12 cellular contexts compared by ENCODE assay signal in the genomic region with DNA sequence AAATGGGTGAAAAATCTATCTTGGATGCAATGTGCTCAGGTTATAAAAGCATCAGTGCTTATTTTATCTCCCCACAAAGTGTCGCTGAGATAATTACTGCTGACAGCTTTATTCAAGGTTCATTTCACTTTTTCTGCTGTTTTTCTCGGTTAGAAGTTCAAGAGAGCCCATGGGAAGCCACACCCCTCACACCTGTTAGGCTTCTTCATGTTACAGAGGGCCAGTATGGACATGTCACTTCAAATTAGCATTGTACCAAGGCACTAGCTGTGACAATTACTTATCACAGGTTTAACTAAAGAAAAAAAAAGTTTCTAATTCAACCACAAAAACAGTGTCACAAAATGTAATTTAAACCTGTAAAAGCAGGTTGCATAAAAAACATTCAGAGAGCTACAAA.
DNase-seq lines count a peak whose midpoint lies in the region; ATAC-seq and TF ChIP-seq lines count a peak whose summit lies in the region.
"Had no signal": no experiment of that assay in that cellular context is flagged by ENCODE, and none has a peak within 500 bp of the region (broad histone marks: within the 10 kb centered on the region; RNA-seq: fewer than 3 reads in every experiment).

No MANE protein-coding gene starts in this region.

- no peak overlapping the region for H2AFZ ChIP-seq in smooth muscle cell (ENCODE audit: low read depth)

- no peaks in the 10 kb centered on the region for H3K36me3 ChIP-seq in smooth muscle cell (ENCODE audit: low read depth)
- H3K36me3 ChIP-seq: BLaER1 had no signal

- H3K4me2 ChIP-seq in smooth muscle cell, result no peak overlapping the region
- H3K4me2 ChIP-seq: BLaER1 had no signal

- peak overlapping the region; percentile 64 for H3K27ac Mint-ChIP-seq in WTC11
- H3K27ac Mint-ChIP-seq: activated CD8-positive, alpha-beta T cell treated with anti-CD3 and anti-CD28 coated beads, Interleukin-2, amount 10 ng/mL, durations not matched to agents 7 days and 5 days had no signal

- ATAC-seq in GM21786 (IDR thresholded peaks at IDR 0.05; ENCODE audit: unreplicated experiment) (peak; percentile 85), WTC11 (peak; percentile 58), HG03280 (IDR thresholded peaks at IDR 0.05; ENCODE audit: unreplicated experiment) (no peak)
- ATAC-seq: activated CD8-positive, alpha-beta T cell treated with anti-CD3 and anti-CD28 coated beads, Interleukin-2, amount 10 ng/mL, durations not matched to agents 7 days and 5 days; left colon had no signal

- H3K36me3 Mint-ChIP-seq in WTC11, result 0 out of 2 replicates have a peak, but pooled peaks cover 3% of the 10 kb centered on the region

- H3K9me3 ChIP-seq in smooth muscle cell (replicated peaks; ENCODE audit: low read depth), result no peaks in the 10 kb centered on the region
- H3K9me3 ChIP-seq: BLaER1 had no signal

- no peaks in the 10 kb centered on the region for H3K79me2 ChIP-seq in smooth muscle cell (ENCODE audit: low read depth)

- CTCF ChIA-PET in WTC11 (lab: Charles Lee), result interaction anchor here (0.7 to 3.6 kb wide), 4 partner anchors 10 to 240 kb away, joined by 3 to 20 read pairs (median 3); no protein-coding TSS in a partner anchor

- POLR2A ChIA-PET in WTC11 (lab: Charles Lee), result no interaction called here

- H3K27ac ChIP-seq in smooth muscle cell (ENCODE audit: low read depth), result no peak overlapping the region
- H3K27ac ChIP-seq: BLaER1, SK-N-MC had no signal

- TF ChIP-seq CTCF in GM12865 (IDR thresholded peaks at IDR 0.05; ENCODE audit: insufficient read depth, low read depth, low read length, missing control alignments) (no peak), WTC11 (IDR thresholded peaks at IDR 0.05) (no peak), smooth muscle cell (IDR thresholded peaks at IDR 0.05; ENCODE audit: borderline replicate concordance, insufficient read depth, poor library complexity, severe bottlenecking) (no peak)

- H3F3A ChIP-seq in smooth muscle cell (ENCODE audit: low read depth), result no peaks in the 10 kb centered on the region

- H3K27me3 ChIP-seq in smooth muscle cell (ENCODE audit: low read depth), result no peaks in the 10 kb centered on the region
- H3K27me3 ChIP-seq: BLaER1 had no signal

- peak; percentile 48 for DNase-seq in GM12865 (ENCODE audit: low read depth)
- peak; percentile 78 for DNase-seq in NCI-H1436 treated with DMSO at 0.1 percent for 48 hours (lab: John Stamatoyannopoulos, UW)
- no peak for DNase-seq in WTC11 (ENCODE audit: low spot score)
- no peak for DNase-seq in smooth muscle cell (lab: John Stamatoyannopoulos, UW; ENCODE audit: unreplicated experiment)
- no peak for DNase-seq in EL
- no peak for DNase-seq in activated naive CD4-positive, alpha-beta T cell (lab: John Stamatoyannopoulos, UW)
- DNase-seq: activated CD8-positive, alpha-beta T cell treated with anti-CD3 and anti-CD28 coated beads, Interleukin-2, amount 10 ng/mL, durations not matched to agents 7 days and 5 days; left colon had no signal

- no peaks in the 10 kb centered on the region for H3K27me3 Mint-ChIP-seq in WTC11 (ENCODE audit: low read depth)

- peaks cover 7% of the 10 kb centered on the region for H3K9me3 Mint-ChIP-seq in WTC11

- no peak overlapping the region for H3K4me3 ChIP-seq in GM12865 (ENCODE audit: low read depth, low read length)
- H3K4me3 ChIP-seq in smooth muscle cell, result no peak overlapping the region
- H3K4me3 ChIP-seq: BLaER1, SK-N-MC had no signal

- peaks cover 4% of the 10 kb centered on the region for H4K20me1 ChIP-seq in smooth muscle cell (ENCODE audit: low read depth)
- H4K20me1 ChIP-seq: BLaER1 had no signal

- peaks cover 10% of the 10 kb centered on the region for H3K4me1 ChIP-seq in smooth muscle cell (ENCODE audit: low read depth)
- H3K4me1 ChIP-seq: BLaER1 had no signal

- H3K9ac ChIP-seq in smooth muscle cell (ENCODE audit: low read depth), result no peak overlapping the region
- H3K9ac ChIP-seq: BLaER1 had no signal

- 54% methylated on average over 2 of the region's 2 CpGs for WGBS in smooth muscle cell (ENCODE audit: low lambda C conversion rate)

- H3K4me1 Mint-ChIP-seq in WTC11, result peaks cover 17% of the 10 kb centered on the region

- peak overlapping the region; percentile 24 for H3K4me3 Mint-ChIP-seq in WTC11
- H3K4me3 Mint-ChIP-seq: activated CD8-positive, alpha-beta T cell treated with anti-CD3 and anti-CD28 coated beads, Interleukin-2, amount 10 ng/mL, durations not matched to agents 7 days and 5 days had no signal

TF ChIP-seq in WTC11, 78 proteins besides CTCF, POLR2A, EP300 and RAD21:
- TF ChIP-seq GRHL2 (CRISPR knock-in tag; IDR thresholded peaks at IDR 0.05; ENCODE audit: insufficient replicate concordance, severe bottlenecking) (no peak), FOXJ3 (CRISPR knock-in tag; IDR thresholded peaks at IDR 0.05; ENCODE audit: borderline replicate concordance) (no peak), RORB (CRISPR knock-in tag; IDR thresholded peaks at IDR 0.05) (no peak), ZBTB21 (CRISPR knock-in tag; IDR thresholded peaks at IDR 0.05; ENCODE audit: borderline replicate concordance) (no peak), ELF4 (CRISPR knock-in tag; IDR thresholded peaks at IDR 0.05; ENCODE audit: low read depth) (no peak), NFE2L1 (CRISPR knock-in tag; IDR thresholded peaks at IDR 0.05) (no peak), ZNF263 (CRISPR knock-in tag; IDR thresholded peaks at IDR 0.05; ENCODE audit: low read depth) (no peak)
- TF ChIP-seq, protein P1, sequence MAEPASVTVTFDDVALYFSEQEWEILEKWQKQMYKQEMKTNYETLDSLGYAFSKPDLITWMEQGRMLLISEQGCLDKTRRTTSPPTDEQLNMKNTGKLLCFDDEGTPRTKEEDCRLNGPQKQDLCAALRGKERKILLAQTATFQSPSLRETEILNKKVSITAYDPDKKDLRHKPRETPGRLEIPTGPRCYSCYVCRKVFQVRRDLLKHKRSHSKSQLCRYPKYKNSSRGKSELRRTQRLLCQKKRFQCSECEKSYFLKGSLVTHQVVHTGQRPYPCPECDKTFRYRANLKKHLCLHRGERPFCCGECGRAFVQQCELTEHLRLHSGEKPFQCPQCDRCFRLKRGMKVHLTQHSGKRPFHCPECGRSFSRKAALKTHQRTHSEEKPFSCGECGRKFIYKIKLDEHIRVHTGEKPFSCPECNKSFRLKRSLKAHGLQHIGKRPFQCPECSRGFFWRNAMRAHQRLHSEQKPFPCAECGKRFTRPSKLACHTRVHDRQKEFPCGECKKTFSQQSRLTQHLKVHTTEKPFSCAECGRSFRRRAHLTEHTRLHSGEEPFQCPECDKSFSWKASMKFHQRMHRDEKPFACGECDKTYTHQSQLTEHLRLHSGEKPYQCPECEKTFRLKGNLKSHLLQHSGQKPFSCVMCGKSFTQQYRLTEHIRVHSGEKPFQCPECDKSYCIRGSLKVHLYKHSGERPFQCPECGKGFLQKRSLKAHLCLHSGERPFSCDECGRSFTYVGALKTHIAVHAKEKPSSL (CRISPR knock-in tag; conservative IDR thresholded peaks at IDR 0.05), result no peak
- TF ChIP-seq, protein P2, sequence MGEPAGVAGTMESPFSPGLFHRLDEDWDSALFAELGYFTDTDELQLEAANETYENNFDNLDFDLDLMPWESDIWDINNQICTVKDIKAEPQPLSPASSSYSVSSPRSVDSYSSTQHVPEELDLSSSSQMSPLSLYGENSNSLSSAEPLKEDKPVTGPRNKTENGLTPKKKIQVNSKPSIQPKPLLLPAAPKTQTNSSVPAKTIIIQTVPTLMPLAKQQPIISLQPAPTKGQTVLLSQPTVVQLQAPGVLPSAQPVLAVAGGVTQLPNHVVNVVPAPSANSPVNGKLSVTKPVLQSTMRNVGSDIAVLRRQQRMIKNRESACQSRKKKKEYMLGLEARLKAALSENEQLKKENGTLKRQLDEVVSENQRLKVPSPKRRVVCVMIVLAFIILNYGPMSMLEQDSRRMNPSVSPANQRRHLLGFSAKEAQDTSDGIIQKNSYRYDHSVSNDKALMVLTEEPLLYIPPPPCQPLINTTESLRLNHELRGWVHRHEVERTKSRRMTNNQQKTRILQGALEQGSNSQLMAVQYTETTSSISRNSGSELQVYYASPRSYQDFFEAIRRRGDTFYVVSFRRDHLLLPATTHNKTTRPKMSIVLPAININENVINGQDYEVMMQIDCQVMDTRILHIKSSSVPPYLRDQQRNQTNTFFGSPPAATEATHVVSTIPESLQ (CRISPR knock-in tag; IDR thresholded peaks at IDR 0.05), result no peak
- TF ChIP-seq, protein P3, sequence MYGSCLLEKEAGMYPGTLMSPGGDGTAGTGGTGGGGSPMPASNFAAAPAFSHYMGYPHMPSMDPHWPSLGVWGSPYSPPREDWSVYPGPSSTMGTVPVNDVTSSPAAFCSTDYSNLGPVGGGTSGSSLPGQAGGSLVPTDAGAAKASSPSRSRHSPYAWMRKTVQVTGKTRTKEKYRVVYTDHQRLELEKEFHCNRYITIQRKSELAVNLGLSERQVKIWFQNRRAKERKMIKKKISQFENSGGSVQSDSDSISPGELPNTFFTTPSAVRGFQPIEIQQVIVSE (CRISPR knock-in tag; IDR thresholded peaks at IDR 0.05; ENCODE audit: borderline replicate concordance), result no peak
- TF ChIP-seq, protein P4, sequence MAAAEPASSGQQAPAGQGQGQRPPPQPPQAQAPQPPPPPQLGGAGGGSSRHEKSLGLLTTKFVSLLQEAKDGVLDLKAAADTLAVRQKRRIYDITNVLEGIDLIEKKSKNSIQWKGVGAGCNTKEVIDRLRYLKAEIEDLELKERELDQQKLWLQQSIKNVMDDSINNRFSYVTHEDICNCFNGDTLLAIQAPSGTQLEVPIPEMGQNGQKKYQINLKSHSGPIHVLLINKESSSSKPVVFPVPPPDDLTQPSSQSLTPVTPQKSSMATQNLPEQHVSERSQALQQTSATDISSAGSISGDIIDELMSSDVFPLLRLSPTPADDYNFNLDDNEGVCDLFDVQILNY (CRISPR knock-in tag; IDR thresholded peaks at IDR 0.05), result no peak

Comparison
In these comparisons a context has a peak if more than half of its experiments do, and no peak if none do; other contexts are left out.
1. DNase-seq: peak in GM12865 (single experiment) and NCI-H1436 treated with DMSO at 0.1 percent for 48 hours (single experiment); none in WTC11 (single experiment), smooth muscle cell (single experiment), EL (single experiment) and activated naive CD4-positive, alpha-beta T cell (0 of 4).